In genomic region chr17:57783338-57783742, GRCh38 we compare ENCODE assay signal across 1 cellular context.
TF ChIP-seq lines count a peak whose summit lies in the region.

No MANE protein-coding gene starts in this region.

TF ChIP-seq in HepG2, 621 proteins besides CTCF, POLR2A, EP300 and RAD21 (continued from another document):
- no peak for TF ChIP-seq MNT (IDR thresholded peaks at IDR 0.05)
